ENCODE assay signal across 21 cellular contexts in genomic region chr19:43383254-43383653, GRCh38. TPM values are rescaled to one million over a fixed set of nuclear protein-coding genes. Genes with fewer than 3 reads are reported as not detected.
"Had no signal": no experiment of that assay in that cellular context is flagged by ENCODE, and none has a peak within 500 bp of the region (broad histone marks: within the 10 kb centered on the region; RNA-seq: fewer than 3 reads in every experiment).

No MANE protein-coding gene starts in this region.

RNA-seq across cellular contexts. Expression of gene CD177, which starts 29.8 kb away (rescaled TPM):
- total RNA-seq: activated CD4-positive, alpha-beta memory T cell treated with anti-CD3 and anti-CD28 coated beads for 36 hours; activated CD4-positive, alpha-beta T cell treated with anti-CD3 and anti-CD28 coated beads for 36 hours; activated CD4-positive, alpha-beta T cell treated with anti-CD3 and anti-CD28 coated beads, Interleukin-2, amount 10 ng/mL, durations not matched to agents 24 days and 14 days; activated CD8-positive, alpha-beta memory T cell treated with anti-CD3 and anti-CD28 coated beads for 36 hours; activated CD8-positive, alpha-beta memory T cell treated with anti-CD3 and anti-CD28 coated beads, Interleukin-2, amount 10 ng/mL, durations not matched to agents 7 days and 5 days; activated CD8-positive, alpha-beta T cell treated with anti-CD3 and anti-CD28 coated beads, Interleukin-2, amount 10 ng/mL, durations not matched to agents 7 days and 5 days; activated naive CD4-positive, alpha-beta T cell treated with anti-CD3 and anti-CD28 coated beads for 36 hours; activated naive CD8-positive, alpha-beta T cell treated with anti-CD3 and anti-CD28 coated beads for 36 hours; activated T-helper 1 cell treated with anti-CD3 and anti-CD28 coated beads, Interleukin-12 subunit alpha, Interleukin-12 subunit beta, Interleukin-2, Interleukin-4 antibody, amounts not matched to agents 30 ng/mL and 10 ng/mL and 1 ng/mL, durations not matched to agents 14 hours and 24 hours and 36 hours; activated T-helper 2 cell treated with anti-CD3 and anti-CD28 coated beads, Interferon-gamma antibody, Interleukin-2, Interleukin-4, amounts not matched to agents 10 μg/mL and 5 μg/mL and 100 μg/mL, durations not matched to agents 14 hours and 24 hours and 36 hours; chondrocyte; T-helper 1 cell treated with Interleukin-12 subunit alpha and Interleukin-12 subunit beta and Interleukin-4 antibody, amounts not matched to agents 30 ng/mL and 1 ng/mL, for 36 hours had no signal
- polyA plus RNA-seq: endothelial cell of umbilical vein had no signal

RNA-seq across cellular contexts. Expression of gene TEX101, which starts 31.4 kb away (rescaled TPM):
- total RNA-seq: activated CD4-positive, alpha-beta memory T cell treated with anti-CD3 and anti-CD28 coated beads for 36 hours; activated CD4-positive, alpha-beta T cell treated with anti-CD3 and anti-CD28 coated beads for 36 hours; activated CD4-positive, alpha-beta T cell treated with anti-CD3 and anti-CD28 coated beads, Interleukin-2, amount 10 ng/mL, durations not matched to agents 24 days and 14 days; activated CD8-positive, alpha-beta memory T cell treated with anti-CD3 and anti-CD28 coated beads for 36 hours; activated CD8-positive, alpha-beta memory T cell treated with anti-CD3 and anti-CD28 coated beads, Interleukin-2, amount 10 ng/mL, durations not matched to agents 7 days and 5 days; activated CD8-positive, alpha-beta T cell treated with anti-CD3 and anti-CD28 coated beads, Interleukin-2, amount 10 ng/mL, durations not matched to agents 7 days and 5 days; activated naive CD4-positive, alpha-beta T cell treated with anti-CD3 and anti-CD28 coated beads for 36 hours; activated naive CD8-positive, alpha-beta T cell treated with anti-CD3 and anti-CD28 coated beads for 36 hours; activated T-helper 1 cell treated with anti-CD3 and anti-CD28 coated beads, Interleukin-12 subunit alpha, Interleukin-12 subunit beta, Interleukin-2, Interleukin-4 antibody, amounts not matched to agents 30 ng/mL and 10 ng/mL and 1 ng/mL, durations not matched to agents 14 hours and 24 hours and 36 hours; activated T-helper 2 cell treated with anti-CD3 and anti-CD28 coated beads, Interferon-gamma antibody, Interleukin-2, Interleukin-4, amounts not matched to agents 10 μg/mL and 5 μg/mL and 100 μg/mL, durations not matched to agents 14 hours and 24 hours and 36 hours; adrenal gland; aorta; body of pancreas; chondrocyte; dermis microvascular lymphatic vessel endothelial cell; endothelial cell of umbilical vein; fibroblast of lung; fibroblast of villous mesenchyme; gastroesophageal sphincter; glomerular endothelial cell; T-helper 1 cell treated with Interleukin-12 subunit alpha and Interleukin-12 subunit beta and Interleukin-4 antibody, amounts not matched to agents 30 ng/mL and 1 ng/mL, for 36 hours had no signal
- polyA plus RNA-seq: adrenal gland, aorta, endothelial cell of umbilical vein, fibroblast of lung had no signal
